ENCODE assay signal across 8 cellular contexts in the genomic region with DNA sequence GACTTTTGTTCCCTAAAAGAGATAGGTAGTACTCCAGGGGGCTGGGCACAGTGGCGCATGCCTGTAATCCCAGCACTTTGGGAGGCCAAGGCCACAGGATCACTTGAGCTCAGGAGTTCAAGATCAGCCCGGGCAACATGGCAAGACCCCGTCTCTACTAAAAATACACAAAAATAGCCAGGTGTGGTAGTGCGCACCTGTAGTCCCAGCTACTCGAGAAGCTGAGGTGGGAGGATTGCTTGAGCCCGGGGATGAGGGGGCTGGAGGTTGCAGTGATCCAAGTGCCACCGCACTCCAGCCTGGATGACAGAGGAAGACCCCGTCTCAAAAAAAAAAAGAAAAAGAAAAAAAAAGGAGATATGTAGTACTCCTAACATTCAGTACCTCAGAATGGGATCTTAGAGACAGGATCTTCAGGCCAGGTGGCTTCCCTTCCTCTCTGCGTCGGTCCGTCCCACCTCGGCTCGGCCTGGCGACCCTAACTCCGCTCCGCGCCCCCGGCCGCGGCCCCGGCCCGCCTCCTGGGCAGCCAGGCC.
DNase-seq lines count a peak whose midpoint lies in the region; ATAC-seq and TF ChIP-seq lines count a peak whose summit lies in the region.

No MANE protein-coding gene starts in this region.

- WGBS in hepatocyte (ENCODE audit: low lambda C conversion rate, missing lambda C conversion rate): 9% methylated on average over 22 of the region's 22 CpGs

- H3K9me2 ChIP-seq in hepatocyte (replicated peaks; ENCODE audit: insufficient read depth): no peaks in the 10 kb centered on the region

- no peak for DNase-seq in activated CD4-positive, alpha-beta memory T cell treated with anti-CD3 and anti-CD28 coated beads, Interleukin-2, amount 10 ng/mL, durations not matched to agents 7 days and 5 days
- DNase-seq in hepatocyte (ENCODE audit: low spot score): no peak
- no peak for DNase-seq in stimulated activated naive B cell treated with anti-CD40 and anti-IgM and Interleukin-4, amounts not matched to agents 10 μg/mL and 1 μg/mL and 100 μg/mL, for 72 hours
- DNase-seq in DMS114 treated with DMSO at 0.1 percent for 48 hours (lab: John Stamatoyannopoulos, UW; ENCODE audit: unreplicated experiment): no peak
- DNase-seq in cerebellum (ENCODE audit: low spot score): no peak
- DNase-seq in NCI-H526 treated with DMSO at 0.1 percent for 48 hours (lab: John Stamatoyannopoulos, UW): no peak

- POLR2A ChIA-PET in activated CD4-positive, alpha-beta memory T cell treated with anti-CD3 and anti-CD28 coated beads, Interleukin-2, amount 10 ng/mL, durations not matched to agents 7 days and 5 days (lab: Charles Lee): interaction anchor here (1.4 to 2.1 kb wide), 2 partner anchors 32 to 549 kb away, joined by 3 to 7 read pairs; no protein-coding TSS in a partner anchor

- CTCF ChIA-PET in activated CD4-positive, alpha-beta memory T cell treated with anti-CD3 and anti-CD28 coated beads, Interleukin-2, amount 10 ng/mL, durations not matched to agents 7 days and 5 days (lab: Charles Lee): no interaction called here

- TF ChIP-seq CTCF in hepatocyte (IDR thresholded peaks at IDR 0.05; ENCODE audit: poor library complexity): no peak

- ATAC-seq in GM18517 (IDR thresholded peaks at IDR 0.05; ENCODE audit: unreplicated experiment): peak; percentile 21
- ATAC-seq in HG02970 (IDR thresholded peaks at IDR 0.05; ENCODE audit: low FRiP score, unreplicated experiment): peak; percentile 26
- peak; percentile 19 to 26 for ATAC-seq in stimulated activated naive B cell treated with anti-CD40 and anti-IgM and Interleukin-4, amounts not matched to agents 10 μg/mL and 1 μg/mL and 100 μg/mL, for 72 hours (replicated peaks)

- peaks cover 19% of the 10 kb centered on the region for H3K79me2 ChIP-seq in hepatocyte

- no peaks in the 10 kb centered on the region for H3K27me3 ChIP-seq in hepatocyte

- H4K20me1 ChIP-seq in hepatocyte (ENCODE audit: insufficient read depth, poor library complexity, severe bottlenecking): no peaks in the 10 kb centered on the region

- H3K4me1 ChIP-seq in hepatocyte (ENCODE audit: insufficient read depth): peaks cover 6% of the 10 kb centered on the region

- peak overlapping the region; percentile 98 for H3K4me3 ChIP-seq in hepatocyte

- H3K4me1 Mint-ChIP-seq in activated CD4-positive, alpha-beta memory T cell treated with anti-CD3 and anti-CD28 coated beads, Interleukin-2, amount 10 ng/mL, durations not matched to agents 7 days and 5 days: peaks cover 20% of the 10 kb centered on the region
- peaks cover 18 to 40% of the 10 kb centered on the region in 2 donors for H3K4me1 Mint-ChIP-seq in stimulated activated naive B cell treated with anti-CD40 and anti-IgM and Interleukin-4, amounts not matched to agents 10 μg/mL and 1 μg/mL and 100 μg/mL, for 72 hours

- no peaks in the 10 kb centered on the region for H3K36me3 ChIP-seq in hepatocyte (replicated peaks; ENCODE audit: insufficient read depth, low read depth)

- peak overlapping the region; percentile 91 for H3K4me2 ChIP-seq in hepatocyte

- no peaks in the 10 kb centered on the region for H3K9me3 ChIP-seq in hepatocyte (ENCODE audit: low read depth)

- no peaks in the 10 kb centered on the region for H3K9me3 Mint-ChIP-seq in activated CD4-positive, alpha-beta memory T cell treated with anti-CD3 and anti-CD28 coated beads, Interleukin-2, amount 10 ng/mL, durations not matched to agents 7 days and 5 days
- H3K9me3 Mint-ChIP-seq in stimulated activated naive B cell treated with anti-CD40 and anti-IgM and Interleukin-4, amounts not matched to agents 10 μg/mL and 1 μg/mL and 100 μg/mL, for 72 hours: no peaks in the 10 kb centered on the region

- peak overlapping the region; percentile 96 for H2AFZ ChIP-seq in hepatocyte

- no peaks in the 10 kb centered on the region for H3K27me3 Mint-ChIP-seq in activated CD4-positive, alpha-beta memory T cell treated with anti-CD3 and anti-CD28 coated beads, Interleukin-2, amount 10 ng/mL, durations not matched to agents 7 days and 5 days
- no peaks in the 10 kb centered on the region for H3K27me3 Mint-ChIP-seq in stimulated activated naive B cell treated with anti-CD40 and anti-IgM and Interleukin-4, amounts not matched to agents 10 μg/mL and 1 μg/mL and 100 μg/mL, for 72 hours

- peak overlapping the region; percentile 100 for H3K4me3 Mint-ChIP-seq in activated CD4-positive, alpha-beta memory T cell treated with anti-CD3 and anti-CD28 coated beads, Interleukin-2, amount 10 ng/mL, durations not matched to agents 7 days and 5 days
- peak overlapping the region; percentile 89 to 97 for H3K4me3 Mint-ChIP-seq in stimulated activated naive B cell treated with anti-CD40 and anti-IgM and Interleukin-4, amounts not matched to agents 10 μg/mL and 1 μg/mL and 100 μg/mL, for 72 hours

- no peak overlapping the region for H3K27ac ChIP-seq in hepatocyte

- H3K36me3 Mint-ChIP-seq in activated CD4-positive, alpha-beta memory T cell treated with anti-CD3 and anti-CD28 coated beads, Interleukin-2, amount 10 ng/mL, durations not matched to agents 7 days and 5 days (ENCODE audit: low read depth): peaks cover 5% of the 10 kb centered on the region
- peaks cover 5 to 16% of the 10 kb centered on the region in 2 donors for H3K36me3 Mint-ChIP-seq in stimulated activated naive B cell treated with anti-CD40 and anti-IgM and Interleukin-4, amounts not matched to agents 10 μg/mL and 1 μg/mL and 100 μg/mL, for 72 hours

- H3K27ac Mint-ChIP-seq in activated CD4-positive, alpha-beta memory T cell treated with anti-CD3 and anti-CD28 coated beads, Interleukin-2, amount 10 ng/mL, durations not matched to agents 7 days and 5 days: peak overlapping the region; percentile 49
- peak overlapping the region; percentile 90 for H3K27ac Mint-ChIP-seq in stimulated activated naive B cell treated with anti-CD40 and anti-IgM and Interleukin-4, amounts not matched to agents 10 μg/mL and 1 μg/mL and 100 μg/mL, for 72 hours
